ENCODE assay signal across 1 cellular context in genomic region chr10:100872034-100872791, GRCh38.
TF ChIP-seq lines count a peak whose summit lies in the region.

No MANE protein-coding gene starts in this region.

TF ChIP-seq in Ishikawa, 13 proteins besides CTCF, POLR2A, EP300 and RAD21 (continued from another document):
- TF ChIP-seq REST (IDR thresholded peaks at IDR 0.05; ENCODE audit: low read depth) (no peak), USF1 (IDR thresholded peaks at IDR 0.05) (no peak), NFIC (IDR thresholded peaks at IDR 0.05) (no peak), TAF1 (IDR thresholded peaks at IDR 0.05; ENCODE audit: low read depth) (no peak), EGR1 (IDR thresholded peaks at IDR 0.05) (no peak), TEAD4 (IDR thresholded peaks at IDR 0.05) (no peak), YY1 (IDR thresholded peaks at IDR 0.05; ENCODE audit: low read depth) (no peak)
